Comparison of ENCODE assay signal across 15 cellular contexts in the genomic region with DNA sequence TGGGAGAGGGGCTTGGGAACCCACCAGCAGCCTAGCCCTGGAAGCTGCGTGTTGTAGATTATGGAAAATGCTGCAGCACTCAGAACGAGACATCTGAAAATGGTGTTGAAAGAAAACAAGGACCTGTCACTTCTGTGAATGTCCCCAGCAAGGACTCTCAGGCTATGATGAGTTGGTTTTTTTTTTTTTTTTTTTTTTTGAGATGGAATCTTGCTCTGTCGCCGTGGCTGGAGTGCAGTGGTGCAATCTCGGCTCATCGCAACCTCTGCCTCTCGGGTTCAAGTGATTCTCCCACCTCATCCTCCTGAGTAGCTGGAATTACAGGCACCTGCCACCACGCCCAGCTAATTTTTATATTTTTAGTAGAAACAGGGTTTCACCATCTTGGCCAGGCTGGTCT. TPM values are rescaled to one million over a fixed set of nuclear protein-coding genes. Genes with fewer than 3 reads are reported as not detected.
"Had no signal": no experiment of that assay in that cellular context is flagged by ENCODE, and none has a peak within 500 bp of the region (broad histone marks: within the 10 kb centered on the region; RNA-seq: fewer than 3 reads in every experiment).

No MANE protein-coding gene starts in this region.

RNA-seq across cellular contexts. Expression of a gene that starts 46.5 kb away (rescaled TPM):
- total RNA-seq: activated B cell treated with CpG ODN at 0.5 μM for 24 hours; activated CD4-positive, alpha-beta memory T cell treated with anti-CD3 and anti-CD28 coated beads for 36 hours; activated CD4-positive, alpha-beta T cell treated with anti-CD3 and anti-CD28 coated beads, Interleukin-2, amount 10 ng/mL, durations not matched to agents 24 days and 14 days; activated CD8-positive, alpha-beta memory T cell treated with anti-CD3 and anti-CD28 coated beads for 36 hours; activated CD8-positive, alpha-beta T cell treated with anti-CD3 and anti-CD28 coated beads for 36 hours; activated naive CD4-positive, alpha-beta T cell treated with anti-CD3 and anti-CD28 coated beads for 36 hours; activated naive CD8-positive, alpha-beta T cell treated with anti-CD3 and anti-CD28 coated beads for 36 hours; activated T-cell treated with anti-CD3 and anti-CD28 coated beads, Interleukin-2, amount 50 U/mL, for 4 hours; activated T-cell treated with anti-CD3 and anti-CD28 coated beads, Interleukin-2, amount 50 U/mL, for 72 hours; activated T-helper 1 cell treated with anti-CD3 and anti-CD28 coated beads, Interleukin-12 subunit alpha, Interleukin-12 subunit beta, Interleukin-2, Interleukin-4 antibody, amounts not matched to agents 30 ng/mL and 10 ng/mL and 1 ng/mL, durations not matched to agents 14 hours and 24 hours and 36 hours; activated T-helper 17 cell treated with anti-CD3 and anti-CD28 coated beads, Interleukin-2, amount 50 U/mL, for 72 hours; adrenal gland; aorta; body of pancreas; cardiac septum had no signal
- polyA plus RNA-seq: adrenal gland had no signal
